8 cellular contexts compared by ENCODE assay signal in the genomic region with DNA sequence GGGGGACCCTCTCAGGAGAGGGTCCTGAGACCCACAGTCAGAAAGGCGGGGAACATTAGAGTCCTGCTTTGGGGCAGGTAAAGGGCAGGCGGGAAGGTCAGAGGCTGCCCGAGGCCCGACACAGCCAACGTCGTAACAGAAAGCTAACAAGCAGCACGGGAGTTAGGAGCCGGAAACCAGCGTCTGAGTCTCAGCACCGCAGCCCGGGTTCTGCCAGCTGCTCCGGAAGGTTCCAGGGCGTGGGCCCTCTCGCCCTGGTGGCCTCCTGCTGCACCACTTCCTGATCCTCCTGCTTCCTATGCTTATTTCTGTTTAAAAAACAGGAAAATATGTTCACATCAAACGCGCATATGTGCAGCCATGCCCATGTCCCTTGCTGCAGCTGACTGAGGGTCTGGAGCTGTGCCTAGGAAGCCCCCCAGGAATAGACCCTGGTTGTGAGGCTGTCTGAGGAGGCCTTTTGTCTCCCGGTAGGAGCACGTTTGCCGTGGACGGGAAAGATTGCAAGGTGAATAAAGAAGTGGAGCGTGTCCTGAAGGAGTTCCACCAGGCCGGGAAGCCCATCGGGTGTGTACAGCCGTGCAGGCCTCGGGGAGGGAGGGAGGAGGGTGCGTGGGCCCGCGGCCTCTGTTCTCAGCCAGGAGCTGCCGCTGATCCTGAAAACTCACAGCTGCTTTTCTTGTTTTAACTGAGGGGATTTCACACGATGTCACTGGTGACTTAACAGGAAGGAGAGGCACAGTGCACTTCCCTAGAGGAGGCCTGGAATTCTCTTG. TPM values are rescaled to one million over a fixed set of nuclear protein-coding genes. Genes with fewer than 3 reads are reported as not detected.
DNase-seq lines count a peak whose midpoint lies in the region; ATAC-seq and TF ChIP-seq lines count a peak whose summit lies in the region.
"Not testable (repeated sequence)": the region's sequence is repeated elsewhere in the genome, so short reads cannot be mapped to it uniquely, and the experiment has no call there.

No MANE protein-coding gene starts in this region.

- not testable (repeated sequence) for TF ChIP-seq POLR2A in adrenal gland (IDR thresholded peaks at IDR 0.05); upper lobe of left lung (IDR thresholded peaks at IDR 0.05)

- peak overlapping the region in 9 of 11 experiments; percentile 50 to 73 (median 65); a peak in 13 of 22 replicates for H3K9ac ChIP-seq in BLaER1 treated with 17β-estradiol and CSF1 and Interleukin-3, amounts not matched to agents 10 nM and 100 nM

- H3K4me1 ChIP-seq in BLaER1 treated with 17β-estradiol and CSF1 and Interleukin-3, amounts not matched to agents 10 nM and 100 nM; adrenal gland (replicated peaks in 1 of 2); upper lobe of left lung: not testable (repeated sequence)

- peak overlapping the region in 10 of 11 experiments; percentile 60 to 80 (median 76); a peak in 20 of 22 replicates for H3K27ac ChIP-seq in BLaER1 treated with 17β-estradiol and CSF1 and Interleukin-3, amounts not matched to agents 10 nM and 100 nM
- H3K27ac ChIP-seq in adrenal gland: peak overlapping the region in 1 of 5 donors; percentile 61
- H3K27ac ChIP-seq in upper lobe of left lung: peak overlapping the region in 3 of 4 donors; percentile 59 to 69 (median 69)

- H4K20me1 ChIP-seq in BLaER1 treated with 17β-estradiol and CSF1 and Interleukin-3, amounts not matched to agents 10 nM and 100 nM: not testable (repeated sequence)

- not testable (repeated sequence) for H3K9me3 Mint-ChIP-seq in osteocyte (ENCODE audit: unreplicated experiment)

- H3K27me3 Mint-ChIP-seq in T-helper 17 cell; osteocyte (ENCODE audit: unreplicated experiment): not testable (repeated sequence)

- not testable (repeated sequence) for H3K4me3 ChIP-seq in BLaER1 treated with 17β-estradiol and CSF1 and Interleukin-3, amounts not matched to agents 10 nM and 100 nM; adrenal gland; fibroblast of villous mesenchyme (ENCODE audit: low read depth, low read length); upper lobe of left lung

- peak overlapping the region; percentile 49 for H3K4me3 Mint-ChIP-seq in T-helper 17 cell
- not testable (repeated sequence) for H3K4me3 Mint-ChIP-seq in osteocyte (ENCODE audit: unreplicated experiment)

- TF ChIP-seq CTCF in adrenal gland (IDR thresholded peaks at IDR 0.05); fibroblast of villous mesenchyme (IDR thresholded peaks at IDR 0.05; ENCODE audit: insufficient read depth, low read depth, low read length); osteocyte (IDR thresholded peaks at IDR 0.05); upper lobe of left lung (IDR thresholded peaks at IDR 0.05): not testable (repeated sequence)

- DNase-seq in T-helper 17 cell (peak in 1 of 3 donors; percentile 5), activated T-cell treated with anti-CD3 and anti-CD28 coated beads for 1 hour (ENCODE audit: low read depth) (peak; percentile 0), adrenal gland (peak in 4 of 7 donors; percentile 3 to 46 (median 10)), fibroblast of villous mesenchyme (ENCODE audit: low read depth) (peak; percentile 12), osteocyte (ENCODE audit: extremely low spot score, unreplicated experiment) (peak; percentile 0)
- DNase-seq in left lobe of liver (ENCODE audit: low spot score); upper lobe of left lung: not testable (repeated sequence)

- ATAC-seq in T-helper 17 cell: peak; percentile 41
- peak; percentile 3 for ATAC-seq in left lobe of liver
- ATAC-seq in upper lobe of left lung (ENCODE audit: low FRiP score in 2 of 2): peak in 1 of 2 donors; percentile 58

- H3K27ac Mint-ChIP-seq in T-helper 17 cell: peak overlapping the region; percentile 76
- not testable (repeated sequence) for H3K27ac Mint-ChIP-seq in osteocyte (ENCODE audit: unreplicated experiment)

- TF ChIP-seq EP300 in upper lobe of left lung (IDR thresholded peaks at IDR 0.05): not testable (repeated sequence)

- H3K4me1 Mint-ChIP-seq in T-helper 17 cell; osteocyte (ENCODE audit: unreplicated experiment): not testable (repeated sequence)

- intact Hi-C loops in adrenal gland (cut with DNase I): not testable (repeated sequence)

- H3K9me3 ChIP-seq in BLaER1 treated with 17β-estradiol and CSF1 and Interleukin-3, amounts not matched to agents 10 nM and 100 nM (replicated peaks in 1 of 11); T-helper 17 cell (ENCODE audit: control insufficient read depth, low read length, poor library complexity, severe bottlenecking); adrenal gland (replicated peaks in 1 of 3); upper lobe of left lung: not testable (repeated sequence)

- not testable (repeated sequence) for H3K36me3 ChIP-seq in BLaER1 treated with 17β-estradiol and CSF1 and Interleukin-3, amounts not matched to agents 10 nM and 100 nM; adrenal gland (replicated peaks in 1 of 2); upper lobe of left lung

- WGBS in adrenal gland, 4 donors: 78 to 95% (median 87%) methylated on average over 3 to 7 of the region's 30 CpGs; no CpG with 5 or more reads in 1 of the 4 donors
- WGBS in upper lobe of left lung, 2 donors: 54% methylated on average over 6 of the region's 30 CpGs; no CpG with 5 or more reads in 1 of the 2 donors

- H3K36me3 Mint-ChIP-seq in T-helper 17 cell (ENCODE audit: low read depth); osteocyte (ENCODE audit: unreplicated experiment): not testable (repeated sequence)

- H3K4me2 ChIP-seq in BLaER1 treated with 17β-estradiol and CSF1 and Interleukin-3, amounts not matched to agents 10 nM and 100 nM: peak overlapping the region in 2 of 11 experiments; percentile 39 to 55; a peak in 2 of 22 replicates

- not testable (repeated sequence) for H3K27me3 ChIP-seq in BLaER1 treated with 17β-estradiol and CSF1 and Interleukin-3, amounts not matched to agents 10 nM and 100 nM; adrenal gland; upper lobe of left lung

RNA-seq across cellular contexts. Expression of a gene that starts 6.5 kb away (rescaled TPM):
- 10 to 100 TPM; 39.8 to 50.5 TPM for total RNA-seq in T-helper 17 cell
- total RNA-seq in adrenal gland: 10 to 100 TPM in 6 of 8 donors, 1 to 10 TPM in 2; 4.6 to 53.4 (median 12.6) TPM
- 10 to 100 TPM; 10.3 to 13.7 (median 10.9) TPM for polyA plus RNA-seq in adrenal gland
- 34.8 and 52.7 TPM in 2 replicates for total RNA-seq in fibroblast of villous mesenchyme
- total RNA-seq in left lobe of liver: 41.2 TPM
- total RNA-seq in osteocyte: 8.2 and 9.4 TPM in 2 replicates
- 10 to 100 TPM in 3 of 6 donors, 1 to 10 TPM in 3; 4.9 to 51.7 (median 10.2) TPM for total RNA-seq in upper lobe of left lung

RNA-seq across cellular contexts. Expression of a gene that starts 32.8 kb away (rescaled TPM):
- 10 to 100 TPM; 21.9 to 28.7 TPM for total RNA-seq in T-helper 17 cell
- 10 to 100 TPM in 2 of 8 donors, 1 to 10 TPM in 6; 4.0 to 33.0 (median 5.7) TPM for total RNA-seq in adrenal gland
- polyA plus RNA-seq in adrenal gland: 1 to 10 TPM in 2 of 3 donors, under 1 TPM in 1; 0.09 to 5.7 (median 4.0) TPM
- total RNA-seq in fibroblast of villous mesenchyme: 13.5 and 31.5 TPM in 2 replicates
- total RNA-seq in left lobe of liver: 4.8 TPM
- total RNA-seq in osteocyte: 0.75 and 2.2 TPM in 2 replicates
- total RNA-seq in upper lobe of left lung: 10 to 100 TPM in 2 of 6 donors, 1 to 10 TPM in 4; 2.0 to 15.7 (median 3.1) TPM
